In the genomic region with DNA sequence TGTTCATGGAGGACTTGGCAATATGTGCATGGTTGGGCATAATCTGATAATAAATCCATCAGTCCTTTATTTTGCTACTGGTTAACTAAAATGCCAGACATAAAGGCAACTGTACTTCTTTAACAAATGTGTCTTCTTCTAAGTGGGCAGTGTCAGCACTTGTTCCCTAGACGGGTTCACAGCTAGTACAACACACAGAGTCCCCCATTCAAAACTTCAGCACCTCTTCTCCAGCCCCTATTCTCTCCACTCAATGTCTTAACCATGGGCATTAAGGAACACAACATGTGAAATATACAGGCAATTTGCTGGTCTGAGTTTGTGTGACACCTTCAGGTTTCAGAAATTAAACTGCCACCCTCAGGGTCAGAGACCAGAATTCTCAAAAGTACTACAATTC, we compare ENCODE assay signal across 19 cellular contexts.
"Had no signal": no experiment of that assay in that cellular context is flagged by ENCODE, and none has a peak within 500 bp of the region (broad histone marks: within the 10 kb centered on the region; RNA-seq: fewer than 3 reads in every experiment).

No MANE protein-coding gene starts in this region.

- H3K36me3 ChIP-seq: gastrocnemius medialis, left ventricle myocardium inferior, lower lobe of right lung, sigmoid colon, transverse colon had no signal

- H3K4me1 Mint-ChIP-seq: naive thymus-derived CD4-positive, alpha-beta T cell; nephron progenitor cell had no signal

- H3K27ac Mint-ChIP-seq: naive thymus-derived CD4-positive, alpha-beta T cell had no signal

- ATAC-seq: naive thymus-derived CD4-positive, alpha-beta T cell had no signal

- H3K9me3 ChIP-seq: gastrocnemius medialis, left ventricle myocardium inferior, lower lobe of right lung, sigmoid colon, transverse colon had no signal

- H3K27ac ChIP-seq: dorsolateral prefrontal cortex, gastrocnemius medialis, left ventricle myocardium inferior, lower lobe of right lung, sigmoid colon, transverse colon had no signal

- H3K36me3 Mint-ChIP-seq: naive thymus-derived CD4-positive, alpha-beta T cell had no signal

- FAIRE-seq: kidney had no signal

- H3K4me1 ChIP-seq: gastrocnemius medialis, transverse colon had no signal

- H3K4me3 Mint-ChIP-seq: naive thymus-derived CD4-positive, alpha-beta T cell; nephron progenitor cell had no signal

- H3K27me3 ChIP-seq: dorsolateral prefrontal cortex, gastrocnemius medialis, sigmoid colon, transverse colon had no signal

- DNase-seq: central memory CD4-positive, alpha-beta T cell; cortex of kidney; dorsolateral prefrontal cortex; effector CD8-positive, alpha-beta T cell; gastrocnemius medialis; glutamatergic neuron; kidney; left cardiac atrium; left ventricle myocardium inferior; lower lobe of right lung; mesendoderm; naive thymus-derived CD4-positive, alpha-beta T cell; nephron progenitor cell; posterior cingulate gyrus; sigmoid colon; stimulated activated CD4-positive, alpha-beta T cell treated with anti-CD3 and anti-CD28 coated beads, Interleukin-12 subunit alpha, Interleukin-12 subunit beta, amount 100 ng/mL, for 4 hours; stimulated activated naive CD4-positive, alpha-beta T cell treated with Interleukin-2 at 50 U/mL for 16 hours; transverse colon had no signal

- H3K4me3 ChIP-seq: dorsolateral prefrontal cortex, gastrocnemius medialis, left ventricle myocardium inferior, lower lobe of right lung, sigmoid colon, skin epidermis, transverse colon had no signal
